Comparison of ENCODE assay signal across 13 cellular contexts in genomic region chr3:102089904-102090492, GRCh38.
DNase-seq lines count a peak whose midpoint lies in the region; ATAC-seq and TF ChIP-seq lines count a peak whose summit lies in the region.
"Had no signal": no experiment of that assay in that cellular context is flagged by ENCODE, and none has a peak within 500 bp of the region (broad histone marks: within the 10 kb centered on the region; RNA-seq: fewer than 3 reads in every experiment).

No MANE protein-coding gene starts in this region.

- H3K4me1 Mint-ChIP-seq in activated CD8-positive, alpha-beta memory T cell treated with anti-CD3 and anti-CD28 coated beads, Interleukin-2, amount 10 ng/mL, durations not matched to agents 7 days and 5 days, result peaks cover 49% of the 10 kb centered on the region

- WGBS in heart right ventricle, 2 donors, result 52 to 54% methylated on average over 7 of the region's 7 CpGs

- H3K4me3 Mint-ChIP-seq in activated CD8-positive, alpha-beta memory T cell treated with anti-CD3 and anti-CD28 coated beads, Interleukin-2, amount 10 ng/mL, durations not matched to agents 7 days and 5 days, result no peak overlapping the region
- H3K4me3 Mint-ChIP-seq: activated CD4-positive, alpha-beta T cell treated with anti-CD3 and anti-CD28 coated beads, Interleukin-2, amount 10 ng/mL, durations not matched to agents 7 days and 5 days; CD4-positive, alpha-beta memory T cell; naive B cell had no signal

- intact Hi-C loops in heart right ventricle (cut with DNase I), result loop anchor here in 1 of 10 donors (10.0 kb wide), 1 partner anchor 115 kb away; no protein-coding TSS in a partner anchor
- intact Hi-C loops in Right ventricle myocardium inferior (cut with DNase I), result no loop called here
- intact Hi-C loops in uterus (cut with DNase I; ENCODE audit: low total_unique reads), result no loop called here

- no peak for TF ChIP-seq POLR2A in uterus (IDR thresholded peaks at IDR 0.05)

- CTCF ChIA-PET in activated CD8-positive, alpha-beta memory T cell treated with anti-CD3 and anti-CD28 coated beads, Interleukin-2, amount 10 ng/mL, durations not matched to agents 7 days and 5 days (lab: Charles Lee), result no interaction called here

- H3K9me3 ChIP-seq in heart right ventricle (no peaks in the 10 kb centered on the region), uterus (no peaks in the 10 kb centered on the region)
- H3K9me3 ChIP-seq: adrenal gland had no signal

- DNase-seq in heart right ventricle, result no peak
- no peak for DNase-seq in Right ventricle myocardium inferior (ENCODE audit: missing footprints)
- DNase-seq in iris pigment epithelial cell (ENCODE audit: low read depth), result peak; percentile 83
- no peak for DNase-seq in uterus
- DNase-seq in NCI-H2029 (lab: John Stamatoyannopoulos, UW), result no peak
- DNase-seq in activated CD8-positive, alpha-beta memory T cell treated with anti-CD3 and anti-CD28 coated beads, Interleukin-2, amount 10 ng/mL, durations not matched to agents 7 days and 5 days, result no peak
- DNase-seq: activated CD4-positive, alpha-beta T cell treated with anti-CD3 and anti-CD28 coated beads, Interleukin-2, amount 10 ng/mL, durations not matched to agents 7 days and 5 days; adrenal gland; CD4-positive, alpha-beta memory T cell; naive B cell; NCI-H1105 had no signal

- TF ChIP-seq CTCF in heart right ventricle (IDR thresholded peaks at IDR 0.05), result no peak
- no peak for TF ChIP-seq CTCF in VCaP (conservative IDR thresholded peaks at IDR 0.05)
- no peak for TF ChIP-seq CTCF in uterus (IDR thresholded peaks at IDR 0.05)

- H3K27ac ChIP-seq in heart right ventricle (no peak overlapping the region), VCaP (peak overlapping the region; percentile 76), uterus (peak overlapping the region; percentile 53 to 60)
- H3K27ac ChIP-seq: adrenal gland had no signal

- peaks cover 8% of the 10 kb centered on the region for H3K36me3 Mint-ChIP-seq in activated CD8-positive, alpha-beta memory T cell treated with anti-CD3 and anti-CD28 coated beads, Interleukin-2, amount 10 ng/mL, durations not matched to agents 7 days and 5 days
- H3K36me3 Mint-ChIP-seq: CD4-positive, alpha-beta memory T cell had no signal

- H3K27me3 Mint-ChIP-seq in activated CD8-positive, alpha-beta memory T cell treated with anti-CD3 and anti-CD28 coated beads, Interleukin-2, amount 10 ng/mL, durations not matched to agents 7 days and 5 days, result peaks cover 31% of the 10 kb centered on the region
- H3K27me3 Mint-ChIP-seq: CD4-positive, alpha-beta memory T cell; naive B cell had no signal

- H3K4me3 ChIP-seq in heart right ventricle (no peak overlapping the region), uterus (no peak overlapping the region)
- H3K4me3 ChIP-seq: adrenal gland had no signal

- no peak overlapping the region for H3K27ac Mint-ChIP-seq in activated CD8-positive, alpha-beta memory T cell treated with anti-CD3 and anti-CD28 coated beads, Interleukin-2, amount 10 ng/mL, durations not matched to agents 7 days and 5 days
- H3K27ac Mint-ChIP-seq: activated CD4-positive, alpha-beta T cell treated with anti-CD3 and anti-CD28 coated beads, Interleukin-2, amount 10 ng/mL, durations not matched to agents 7 days and 5 days; CD4-positive, alpha-beta memory T cell; naive B cell had no signal

- H3K36me3 ChIP-seq in heart right ventricle (no peaks in the 10 kb centered on the region), uterus (no peaks in the 10 kb centered on the region)
- H3K36me3 ChIP-seq: adrenal gland had no signal

- H3K4me1 ChIP-seq in heart right ventricle, result peaks cover 0 to 17% (median 8%) of the 10 kb centered on the region in 9 donors
- peaks cover 0 to 4% of the 10 kb centered on the region in 2 donors for H3K4me1 ChIP-seq in uterus
- H3K4me1 ChIP-seq: adrenal gland had no signal

- no peaks in the 10 kb centered on the region for H3K9me3 Mint-ChIP-seq in activated CD8-positive, alpha-beta memory T cell treated with anti-CD3 and anti-CD28 coated beads, Interleukin-2, amount 10 ng/mL, durations not matched to agents 7 days and 5 days (ENCODE audit: low read depth)
- H3K9me3 Mint-ChIP-seq: activated CD4-positive, alpha-beta T cell treated with anti-CD3 and anti-CD28 coated beads, Interleukin-2, amount 10 ng/mL, durations not matched to agents 7 days and 5 days; CD4-positive, alpha-beta memory T cell; naive B cell had no signal

- ATAC-seq in heart right ventricle, result peak in 5 of 8 donors; percentile 49 to 81 (median 61)
- no peak for ATAC-seq in Right ventricle myocardium inferior
- ATAC-seq in activated CD8-positive, alpha-beta memory T cell treated with anti-CD3 and anti-CD28 coated beads, Interleukin-2, amount 10 ng/mL, durations not matched to agents 7 days and 5 days, result no peak
- ATAC-seq in HG03460 (IDR thresholded peaks at IDR 0.05; ENCODE audit: unreplicated experiment), result no peak

- no peaks in the 10 kb centered on the region for H3K27me3 ChIP-seq in heart right ventricle
- no peaks in the 10 kb centered on the region for H3K27me3 ChIP-seq in uterus
- H3K27me3 ChIP-seq: adrenal gland had no signal

Comparison
In these comparisons a context has a peak if more than half of its experiments do, and no peak if none do; other contexts are left out.
1. ATAC-seq: peak in heart right ventricle (5 of 8); none in Right ventricle myocardium inferior (single experiment), activated CD8-positive, alpha-beta memory T cell treated with anti-CD3 and anti-CD28 coated beads, Interleukin-2, amount 10 ng/mL, durations not matched to agents 7 days and 5 days (single experiment) and HG03460 (single experiment).
2. H3K27ac ChIP-seq: peak in VCaP (single experiment) and uterus (2 of 2); none in heart right ventricle (0 of 10).